Comparison of ENCODE assay signal across 1 cellular context in genomic region chr9:98201102-98201501, GRCh38.
TF ChIP-seq lines count a peak whose summit lies in the region.

No MANE protein-coding gene starts in this region.

TF ChIP-seq in H1, 55 proteins besides CTCF, POLR2A, EP300 and RAD21 (continued from another document):
- TF ChIP-seq TBP (IDR thresholded peaks at IDR 0.05; ENCODE audit: low read depth, low read length) = no peak
- no peak for TF ChIP-seq RBBP5 (IDR thresholded peaks at IDR 0.05; ENCODE audit: borderline replicate concordance, low read depth, low read length)
- no peak for TF ChIP-seq CBX8 (IDR thresholded peaks at IDR 0.05; ENCODE audit: borderline replicate concordance, low read depth, low read length)
- no peak for TF ChIP-seq BCL11A (IDR thresholded peaks at IDR 0.05; ENCODE audit: low read depth in 2 of 2, low read length in 2 of 2)
- no peak for TF ChIP-seq CEBPB (IDR thresholded peaks at IDR 0.05; ENCODE audit: low read depth, low read length)
- TF ChIP-seq ASH2L (IDR thresholded peaks at IDR 0.05; ENCODE audit: low read length) = no peak
